Comparison of ENCODE assay signal across 16 cellular contexts in the genomic region with DNA sequence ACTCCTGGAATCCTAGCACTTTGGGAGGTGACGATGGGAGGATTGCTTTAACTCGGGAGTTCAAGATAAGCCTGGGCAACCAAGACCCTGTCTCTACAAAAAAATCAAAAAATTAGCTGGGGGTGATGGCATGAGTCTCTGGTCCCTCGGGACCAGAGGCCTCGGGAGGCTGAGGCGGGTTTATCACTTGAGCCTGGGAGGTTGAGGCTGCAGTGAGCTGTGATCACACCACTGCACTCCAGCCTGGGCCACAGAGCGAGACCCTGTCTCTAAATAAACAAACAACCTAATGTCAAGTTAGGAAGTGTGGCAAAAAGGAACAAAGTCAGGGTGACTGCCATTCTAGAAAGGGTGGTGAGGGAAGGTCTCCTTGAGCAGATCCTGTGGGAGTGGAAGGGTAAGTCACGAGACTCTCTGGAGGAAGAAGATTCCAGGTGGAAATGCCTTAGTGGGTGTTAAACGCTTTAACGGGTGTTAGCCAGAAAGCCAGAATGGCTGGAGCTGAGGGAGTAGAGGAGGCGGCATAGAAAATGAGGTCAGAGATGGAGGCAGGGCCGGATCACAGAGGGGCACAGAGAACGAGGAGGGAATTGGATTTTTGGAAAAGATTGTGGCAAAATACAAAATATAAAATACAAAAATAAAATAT.
DNase-seq lines count a peak whose midpoint lies in the region; ATAC-seq and TF ChIP-seq lines count a peak whose summit lies in the region.
"Had no signal": no experiment of that assay in that cellular context is flagged by ENCODE, and none has a peak within 500 bp of the region (broad histone marks: within the 10 kb centered on the region; RNA-seq: fewer than 3 reads in every experiment).

No MANE protein-coding gene starts in this region.

- H3K4me1 ChIP-seq in SJSA1 (replicated peaks), result peaks cover 36% of the 10 kb centered on the region
- peaks cover 19% of the 10 kb centered on the region for H3K4me1 ChIP-seq in foreskin keratinocyte

- no peaks in the 10 kb centered on the region for H3K27me3 Mint-ChIP-seq in activated naive CD4-positive, alpha-beta T cell treated with anti-CD3 and anti-CD28 coated beads for 36 hours (ENCODE audit: low read depth)
- no peaks in the 10 kb centered on the region for H3K27me3 Mint-ChIP-seq in dendritic cell treated with granulocyte-macrophage colony-stimulating factor and Interleukin-4, amounts not matched to agents 40 ng/mL and 50 ng/mL, for 4 days

- no peak for TF ChIP-seq CTCF in foreskin keratinocyte (conservative IDR thresholded peaks at IDR 0.05)

- H3K4me1 Mint-ChIP-seq in activated naive CD4-positive, alpha-beta T cell treated with anti-CD3 and anti-CD28 coated beads for 36 hours (ENCODE audit: low read depth), result peaks cover 56% of the 10 kb centered on the region
- peaks cover 82% of the 10 kb centered on the region for H3K4me1 Mint-ChIP-seq in dendritic cell treated with granulocyte-macrophage colony-stimulating factor and Interleukin-4, amounts not matched to agents 40 ng/mL and 50 ng/mL, for 4 days (ENCODE audit: low read depth)
- H3K4me1 Mint-ChIP-seq in stimulated activated effector memory CD8-positive, alpha-beta T cell treated with anti-CD3 and anti-CD28 coated beads, Interleukin-12 subunit alpha, Interleukin-12 subunit beta, amount 100 ng/mL, for 72 hours, result peaks cover 79% of the 10 kb centered on the region

- H3K4me3 ChIP-seq in SJSA1, result no peak overlapping the region
- H3K4me3 ChIP-seq: SK-N-MC, spleen had no signal

- ATAC-seq in stimulated activated effector memory CD8-positive, alpha-beta T cell treated with anti-CD3 and anti-CD28 coated beads, Interleukin-12 subunit alpha, Interleukin-12 subunit beta, amount 100 ng/mL, for 72 hours, result no peak
- ATAC-seq in foreskin keratinocyte, result no peak
- ATAC-seq: HCT116 had no signal

- CTCF ChIA-PET in activated naive CD4-positive, alpha-beta T cell treated with anti-CD3 and anti-CD28 coated beads for 36 hours (lab: Charles Lee), result interaction anchor here (0.9 to 2.6 kb wide), 4 partner anchors 26 to 123 kb away, joined by 3 to 9 read pairs (median 3); no protein-coding TSS in a partner anchor

- no peaks in the 10 kb centered on the region for H3K9me3 Mint-ChIP-seq in activated naive CD4-positive, alpha-beta T cell treated with anti-CD3 and anti-CD28 coated beads for 36 hours
- H3K9me3 Mint-ChIP-seq in dendritic cell treated with granulocyte-macrophage colony-stimulating factor and Interleukin-4, amounts not matched to agents 40 ng/mL and 50 ng/mL, for 4 days, result no peaks in the 10 kb centered on the region
- no peaks in the 10 kb centered on the region for H3K9me3 Mint-ChIP-seq in stimulated activated effector memory CD8-positive, alpha-beta T cell treated with anti-CD3 and anti-CD28 coated beads, Interleukin-12 subunit alpha, Interleukin-12 subunit beta, amount 100 ng/mL, for 72 hours

- DNase-seq in activated naive CD4-positive, alpha-beta T cell treated with anti-CD3 and anti-CD28 coated beads for 36 hours, result no peak
- no peak for DNase-seq in activated naive CD4-positive, alpha-beta T cell (lab: John Stamatoyannopoulos, UW)
- DNase-seq in SJSA1 (ENCODE audit: low read depth in 1 of 2, low spot score in 2 of 2) (no peak), midbrain (lab: John Stamatoyannopoulos, UW) (no peak), posterior cingulate gyrus (no peak), foreskin keratinocyte (no peak)
- DNase-seq in stimulated activated effector memory CD8-positive, alpha-beta T cell treated with anti-CD3 and anti-CD28 coated beads, Interleukin-12 subunit alpha, Interleukin-12 subunit beta, amount 100 ng/mL, for 72 hours (ENCODE audit: low spot score in 2 of 2), result no peak
- DNase-seq: activated CD4-positive, alpha-beta T cell treated with anti-CD3 and anti-CD28 coated beads, Interleukin-2, amount 50 U/mL, for 1 hour; effector CD4-positive, alpha-beta T cell; Karpas-422; left cardiac atrium; NCI-H2081; spleen had no signal

- H3K27me3 ChIP-seq in SJSA1 (replicated peaks) (no peaks in the 10 kb centered on the region), foreskin keratinocyte (no peaks in the 10 kb centered on the region)
- H3K27me3 ChIP-seq: spleen had no signal

- intact Hi-C loops in activated naive CD4-positive, alpha-beta T cell treated with anti-CD3 and anti-CD28 coated beads for 36 hours (cut with micrococcal nuclease), result loop anchor here (2.0 to 10.0 kb wide), 6 partner anchors 65 to 743 kb away; a partner anchor contains a TSS
- intact Hi-C loops in dendritic cell treated with granulocyte-macrophage colony-stimulating factor and Interleukin-4, amounts not matched to agents 40 ng/mL and 50 ng/mL, for 4 days (cut with micrococcal nuclease), result loop anchor here (5.0 kb wide), 2 partner anchors 41 to 224 kb away; no protein-coding TSS in a partner anchor
- intact Hi-C loops in posterior cingulate gyrus (cut with DNase I), result no loop called here

- peak overlapping the region; percentile 70 for H3K27ac Mint-ChIP-seq in activated naive CD4-positive, alpha-beta T cell treated with anti-CD3 and anti-CD28 coated beads for 36 hours
- H3K27ac Mint-ChIP-seq in dendritic cell treated with granulocyte-macrophage colony-stimulating factor and Interleukin-4, amounts not matched to agents 40 ng/mL and 50 ng/mL, for 4 days, result peak overlapping the region; percentile 99
- peak overlapping the region; percentile 98 for H3K27ac Mint-ChIP-seq in stimulated activated effector memory CD8-positive, alpha-beta T cell treated with anti-CD3 and anti-CD28 coated beads, Interleukin-12 subunit alpha, Interleukin-12 subunit beta, amount 100 ng/mL, for 72 hours

- H3K36me3 ChIP-seq in SJSA1, result no peaks in the 10 kb centered on the region
- H3K36me3 ChIP-seq: spleen had no signal

- H3K4me3 Mint-ChIP-seq in activated naive CD4-positive, alpha-beta T cell treated with anti-CD3 and anti-CD28 coated beads for 36 hours, result no peak overlapping the region
- no peak overlapping the region for H3K4me3 Mint-ChIP-seq in dendritic cell treated with granulocyte-macrophage colony-stimulating factor and Interleukin-4, amounts not matched to agents 40 ng/mL and 50 ng/mL, for 4 days
- peak overlapping the region; percentile 69 for H3K4me3 Mint-ChIP-seq in stimulated activated effector memory CD8-positive, alpha-beta T cell treated with anti-CD3 and anti-CD28 coated beads, Interleukin-12 subunit alpha, Interleukin-12 subunit beta, amount 100 ng/mL, for 72 hours

- no peaks in the 10 kb centered on the region for H3K9me3 ChIP-seq in SJSA1 (replicated peaks)
- H3K9me3 ChIP-seq: spleen had no signal

- H3K36me3 Mint-ChIP-seq in activated naive CD4-positive, alpha-beta T cell treated with anti-CD3 and anti-CD28 coated beads for 36 hours (ENCODE audit: low read depth), result peaks cover 1% of the 10 kb centered on the region
- no peaks in the 10 kb centered on the region for H3K36me3 Mint-ChIP-seq in dendritic cell treated with granulocyte-macrophage colony-stimulating factor and Interleukin-4, amounts not matched to agents 40 ng/mL and 50 ng/mL, for 4 days (ENCODE audit: low read depth)
- H3K36me3 Mint-ChIP-seq in stimulated activated effector memory CD8-positive, alpha-beta T cell treated with anti-CD3 and anti-CD28 coated beads, Interleukin-12 subunit alpha, Interleukin-12 subunit beta, amount 100 ng/mL, for 72 hours, result peaks cover 27% of the 10 kb centered on the region

- peak overlapping the region; percentile 97 for H3K27ac ChIP-seq in SJSA1
- H3K27ac ChIP-seq in foreskin keratinocyte, result no peak overlapping the region
- H3K27ac ChIP-seq: SK-N-MC had no signal
